Comparison of ENCODE assay signal across 10 cellular contexts in the genomic region with DNA sequence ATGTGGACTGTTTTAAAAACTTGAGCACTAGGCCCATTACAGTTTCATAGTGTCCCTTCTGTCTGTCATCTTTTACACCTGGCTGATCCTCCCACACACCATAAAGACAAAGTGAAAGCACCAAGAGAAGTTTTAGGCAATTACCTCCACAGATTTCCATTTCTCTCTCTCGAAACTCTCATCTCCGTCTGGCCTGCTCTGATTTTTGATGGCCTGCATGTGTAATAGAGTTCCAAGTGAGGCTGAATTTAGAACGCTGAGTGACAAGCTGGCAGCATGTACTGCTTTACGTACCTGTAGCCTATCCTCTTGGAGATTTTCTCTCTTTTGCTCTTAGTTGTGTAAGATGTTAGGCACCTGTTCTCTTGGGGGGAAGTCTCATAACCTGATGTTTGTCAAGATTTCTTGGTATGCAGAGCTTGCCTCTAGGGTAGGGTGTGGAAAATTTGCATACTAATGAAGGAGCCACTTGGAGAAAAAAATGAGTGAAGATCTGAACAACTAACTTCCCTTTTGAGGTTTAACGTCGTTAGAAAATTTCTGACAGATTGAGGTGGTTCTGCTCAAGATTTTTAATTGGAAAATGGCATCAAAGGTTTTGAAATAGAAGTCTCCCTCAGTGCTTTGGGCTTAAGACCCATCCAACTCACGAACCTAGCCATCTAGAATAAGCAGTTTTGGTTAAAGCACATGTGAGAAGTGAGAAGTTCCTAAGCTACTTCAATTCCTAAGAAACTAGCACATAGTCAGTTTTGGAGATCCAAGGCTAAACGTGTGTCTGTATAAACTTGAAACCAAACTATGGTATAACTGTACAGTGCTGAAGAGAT. TPM values are rescaled to one million over a fixed set of nuclear protein-coding genes. Genes with fewer than 3 reads are reported as not detected.
A peak's percentile ranks its signal among the peaks of the same experiment; 100 is the strongest.
DNase-seq lines count a peak whose midpoint lies in the region; ATAC-seq and TF ChIP-seq lines count a peak whose summit lies in the region.
"Had no signal": no experiment of that assay in that cellular context is flagged by ENCODE, and none has a peak within 500 bp of the region (broad histone marks: within the 10 kb centered on the region; RNA-seq: fewer than 3 reads in every experiment).

No MANE protein-coding gene starts in this region.

- no peak overlapping the region for H2AFZ ChIP-seq in OCI-LY7 (ENCODE audit: low read length)

- H3K79me2 ChIP-seq in OCI-LY7 (ENCODE audit: insufficient read depth, low read depth, low read length), result no peaks in the 10 kb centered on the region

- no peaks in the 10 kb centered on the region for H3K9me3 ChIP-seq in OCI-LY7 (ENCODE audit: low read length)

- H3K4me2 ChIP-seq in OCI-LY7 (ENCODE audit: low read length), result peak overlapping the region; percentile 4; the same call in 1 of the 2 replicates

- H4K20me1 ChIP-seq in OCI-LY7 (ENCODE audit: insufficient read depth, low read length), result no peaks in the 10 kb centered on the region

- H3K27ac ChIP-seq in OCI-LY7 (ENCODE audit: low read depth, low read length, poor library complexity, severe bottlenecking), result no peak overlapping the region

- H3K4me3 ChIP-seq in OCI-LY7 (ENCODE audit: low read depth, low read length, poor library complexity, severe bottlenecking), result no peak overlapping the region

- no peaks in the 10 kb centered on the region for H3K4me1 ChIP-seq in OCI-LY7 (ENCODE audit: insufficient read depth, low read length, poor library complexity, severe bottlenecking)

- DNase-seq in AML-193 (lab: John Stamatoyannopoulos, UW) (peak; percentile 34 to 39), OCI-LY7 (ENCODE audit: low spot score) (no peak), pons (ENCODE audit: low spot score) (no peak), SKM-1 treated with dmso at 0.1 percent for 144 hours (lab: John Stamatoyannopoulos, UW; ENCODE audit: unreplicated experiment) (no peak), SHP77 treated with DMSO at 0.1 percent for 48 hours (lab: John Stamatoyannopoulos, UW) (no peak), cerebellar nuclear complex (lab: John Stamatoyannopoulos, UW) (no peak)
- DNase-seq: NCI-H1436; stimulated activated CD4-positive, alpha-beta T cell treated with anti-CD3 and anti-CD28 coated beads, Interleukin-4, amount 100 ng/mL, for 24 hours had no signal

- no peaks in the 10 kb centered on the region for H3K9me2 ChIP-seq in OCI-LY7 (ENCODE audit: insufficient read depth, low read length)

- no peak for TF ChIP-seq CTCF in OCI-LY7 (conservative IDR thresholded peaks at IDR 0.05; ENCODE audit: low read length)

- CTCF ChIA-PET in OCI-LY7 (lab: Charles Lee; ENCODE audit: unreplicated experiment), result no interaction called here

- POLR2A ChIA-PET in OCI-LY7 (lab: Charles Lee), result interaction anchor here (0.9 kb wide), 1 partner anchor 11 kb away, joined by 3 read pairs; no protein-coding TSS in a partner anchor

- intact Hi-C loops in OCI-LY7 (cut with micrococcal nuclease; ENCODE audit: unreplicated experiment), result no loop called here

- BruUV-seq in OCI-LY7 (replicated peaks; lab: Mats Ljungman, UMichigan), result no TSS peak

- no peaks in the 10 kb centered on the region for H3K36me3 ChIP-seq in OCI-LY7 (ENCODE audit: insufficient read depth, low read length)

- ATAC-seq in GM19025 (IDR thresholded peaks at IDR 0.05; ENCODE audit: low read depth, unreplicated experiment) (peak; percentile 69), HG02973 (IDR thresholded peaks at IDR 0.05; ENCODE audit: unreplicated experiment) (peak; percentile 89)

RNA-seq across cellular contexts. Expression of a gene that starts 57.6 kb away (rescaled TPM):
- 46.3 and 53.5 TPM in 2 replicates for total RNA-seq in OCI-LY7 (2014; rRNA removed; shearing (Covaris generic))
- 57.8 and 59.4 TPM in 2 replicates for total RNA-seq in OCI-LY7 (2022)

Comparison
In these comparisons a context has a peak if more than half of its experiments do, and no peak if none do; other contexts are left out.
1. DNase-seq: peak in AML-193 (2 of 2); none in OCI-LY7 (single experiment), pons (single experiment), SKM-1 treated with dmso at 0.1 percent for 144 hours (single experiment), SHP77 treated with DMSO at 0.1 percent for 48 hours (single experiment) and cerebellar nuclear complex (0 of 2).